In genomic region chr11:81870066-81870412, GRCh38 we compare ENCODE assay signal across 11 cellular contexts.
DNase-seq lines count a peak whose midpoint lies in the region; ATAC-seq, FAIRE-seq and TF ChIP-seq lines count a peak whose summit lies in the region.
"Had no signal": no experiment of that assay in that cellular context is flagged by ENCODE, and none has a peak within 500 bp of the region (broad histone marks: within the 10 kb centered on the region; RNA-seq: fewer than 3 reads in every experiment).

No MANE protein-coding gene starts in this region.

- H3K27me3 Mint-ChIP-seq in activated naive CD4-positive, alpha-beta T cell treated with anti-CD3 and anti-CD28 coated beads for 36 hours (ENCODE audit: low read depth) = no peaks in the 10 kb centered on the region

- peak; percentile 49 for ATAC-seq in HG02571 (IDR thresholded peaks at IDR 0.05; ENCODE audit: unreplicated experiment)

- CTCF ChIA-PET in activated naive CD4-positive, alpha-beta T cell treated with anti-CD3 and anti-CD28 coated beads for 36 hours (lab: Charles Lee) = no interaction called here

- H3K4me3 ChIP-seq in HL-60 (replicated peaks; ENCODE audit: insufficient read depth, low read length) = no peak overlapping the region

- H3K4me3 Mint-ChIP-seq in activated naive CD4-positive, alpha-beta T cell treated with anti-CD3 and anti-CD28 coated beads for 36 hours = peak overlapping the region; percentile 74

- no peak for FAIRE-seq in D721Med (lab: Jason Lieb, UNC)
- FAIRE-seq: colon had no signal

- intact Hi-C loops in activated naive CD4-positive, alpha-beta T cell treated with anti-CD3 and anti-CD28 coated beads for 36 hours (cut with micrococcal nuclease) = loop anchor here (1.0 to 5.0 kb wide), 2 partner anchors 1090 to 1287 kb away; partner anchors contain the start of gene PCF11

- H3K36me3 Mint-ChIP-seq in activated naive CD4-positive, alpha-beta T cell treated with anti-CD3 and anti-CD28 coated beads for 36 hours (ENCODE audit: low read depth) = peaks cover 4% of the 10 kb centered on the region

- TF ChIP-seq CTCF in HL-60 (IDR thresholded peaks at IDR 0.05; ENCODE audit: insufficient read depth, low read length) (no peak), D721Med (IDR thresholded peaks at IDR 0.05; ENCODE audit: insufficient read depth, missing control alignments) (no peak)

- H3K9me3 Mint-ChIP-seq in activated naive CD4-positive, alpha-beta T cell treated with anti-CD3 and anti-CD28 coated beads for 36 hours = peaks cover 6% of the 10 kb centered on the region

- peak overlapping the region; percentile 35 for H3K27ac ChIP-seq in HL-60 (replicated peaks)

- DNase-seq in activated naive CD4-positive, alpha-beta T cell treated with anti-CD3 and anti-CD28 coated beads for 36 hours = peak; percentile 18
- no peak for DNase-seq in activated naive CD4-positive, alpha-beta T cell treated with anti-CD3 and anti-CD28 coated beads, Interleukin-2, amount 50 U/mL, for 16 hours
- DNase-seq in HL-60 (ENCODE audit: low read depth in 1 of 2, low spot score in 1 of 2) (no peak), renal cortical epithelial cell (ENCODE audit: low read depth) (peak; percentile 10), activated gamma-delta T cell (lab: John Stamatoyannopoulos, UW) (no peak), D721Med (ENCODE audit: insufficient read length, low spot score) (no peak), pons (ENCODE audit: low spot score) (no peak)
- DNase-seq: kidney glomerular epithelial cell, SW 1271 had no signal

- H3K4me1 Mint-ChIP-seq in activated naive CD4-positive, alpha-beta T cell treated with anti-CD3 and anti-CD28 coated beads for 36 hours (ENCODE audit: low read depth) = peaks cover 50% of the 10 kb centered on the region

- peak overlapping the region; percentile 92 for H3K27ac Mint-ChIP-seq in activated naive CD4-positive, alpha-beta T cell treated with anti-CD3 and anti-CD28 coated beads for 36 hours

- H3K27me3 ChIP-seq in HL-60 (ENCODE audit: insufficient read depth, poor library complexity, severe bottlenecking) = no peaks in the 10 kb centered on the region

Comparison
In these comparisons a context has a peak if more than half of its experiments do, and no peak if none do; other contexts are left out.
1. DNase-seq: peak in activated naive CD4-positive, alpha-beta T cell treated with anti-CD3 and anti-CD28 coated beads for 36 hours (single experiment) and renal cortical epithelial cell (single experiment); none in activated naive CD4-positive, alpha-beta T cell treated with anti-CD3 and anti-CD28 coated beads, Interleukin-2, amount 50 U/mL, for 16 hours (single experiment), HL-60 (0 of 2), activated gamma-delta T cell (single experiment), D721Med (single experiment) and pons (single experiment).